Comparison of ENCODE assay signal across 17 cellular contexts in the genomic region with DNA sequence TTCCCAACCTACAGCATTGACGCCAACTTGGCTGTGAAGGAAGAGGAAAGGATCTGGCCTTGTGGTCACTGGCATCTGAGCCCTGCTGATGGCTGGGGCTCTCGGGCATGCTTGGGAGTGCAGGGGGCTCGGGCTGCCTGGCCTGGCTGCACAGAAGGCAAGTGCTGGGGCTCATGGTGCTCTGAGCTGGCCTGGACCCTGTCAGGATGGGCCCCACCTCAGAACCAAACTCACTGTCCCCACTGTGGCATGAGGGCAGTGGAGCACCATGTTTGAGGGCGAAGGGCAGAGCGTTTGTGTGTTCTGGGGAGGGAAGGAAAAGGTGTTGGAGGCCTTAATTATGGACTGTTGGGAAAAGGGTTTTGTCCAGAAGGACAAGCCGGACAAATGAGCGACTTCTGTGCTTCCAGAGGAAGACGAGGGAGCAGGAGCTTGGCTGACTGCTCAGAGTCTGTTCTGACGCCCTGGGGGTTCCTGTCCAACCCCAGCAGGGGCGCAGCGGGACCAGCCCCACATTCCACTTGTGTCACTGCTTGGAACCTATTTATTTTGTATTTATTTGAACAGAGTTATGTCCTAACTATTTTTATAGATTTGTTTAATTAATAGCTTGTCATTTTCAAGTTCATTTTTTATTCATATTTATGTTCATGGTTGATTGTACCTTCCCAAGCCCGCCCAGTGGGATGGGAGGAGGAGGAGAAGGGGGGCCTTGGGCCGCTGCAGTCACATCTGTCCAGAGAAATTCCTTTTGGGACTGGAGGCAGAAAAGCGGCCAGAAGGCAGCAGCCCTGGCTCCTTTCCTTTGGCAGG. TPM values are rescaled to one million over a fixed set of nuclear protein-coding genes. Genes with fewer than 3 reads are reported as not detected.
A peak's percentile ranks its signal among the peaks of the same experiment; 100 is the strongest.
DNase-seq lines count a peak whose midpoint lies in the region; ATAC-seq and TF ChIP-seq lines count a peak whose summit lies in the region.
"Had no signal": no experiment of that assay in that cellular context is flagged by ENCODE, and none has a peak within 500 bp of the region (broad histone marks: within the 10 kb centered on the region; RNA-seq: fewer than 3 reads in every experiment).

No MANE protein-coding gene starts in this region.

- peak overlapping the region in 1 of 2 donors; percentile 70 for H3K9ac ChIP-seq in mucosa of rectum (ENCODE audit: low read depth in 1 of 2, low read length in 2 of 2)

- H3K4me1 ChIP-seq in left ventricle myocardium inferior (peaks cover 23% of the 10 kb centered on the region), body of pancreas (peaks cover 42% of the 10 kb centered on the region), mucosa of rectum (ENCODE audit: control insufficient read depth in 2 of 2, insufficient read depth in 2 of 2, low read length in 2 of 2) (peaks cover 27 to 47% of the 10 kb centered on the region in 2 donors)

- DNase-seq in left ventricle myocardium inferior (peak; percentile 1), left ventricle myocardium superior (no peak), body of pancreas (peak in 1 of 4 donors; percentile 6), type B pancreatic cell (ENCODE audit: extremely low spot score, unreplicated experiment) (no peak), KG1 (lab: John Stamatoyannopoulos, UW) (no peak), COLO668 (lab: John Stamatoyannopoulos, UW; ENCODE audit: unreplicated experiment) (no peak)
- no peak for DNase-seq in stimulated activated CD4-positive, alpha-beta T cell treated with anti-CD3 and anti-CD28 coated beads, Interleukin-15, amount 100 ng/mL, for 24 hours
- DNase-seq: activated CD4-positive, alpha-beta T cell treated with anti-CD3 and anti-CD28 coated beads for 4 hours; activated T-cell treated with anti-CD3 and anti-CD28 coated beads, Interleukin-2, amount 50 U/mL, for 1 hour; amniotic stem cell; cortex of kidney; Kasumi-1; NCI-H1417; NCI-H345; SIG-M5 had no signal

- H3K4me1 Mint-ChIP-seq in type B pancreatic cell (ENCODE audit: unreplicated experiment) = peaks cover 7% of the 10 kb centered on the region

- H3K9me3 Mint-ChIP-seq in type B pancreatic cell = no peaks in the 10 kb centered on the region

- no peak overlapping the region for H3K4me3 ChIP-seq in left ventricle myocardium inferior
- H3K4me3 ChIP-seq in body of pancreas = no peak overlapping the region
- H3K4me3 ChIP-seq in mucosa of rectum (ENCODE audit: low read length in 2 of 2) = no peak overlapping the region

- H3K27me3 ChIP-seq in left ventricle myocardium inferior (ENCODE audit: low read depth) = no peaks in the 10 kb centered on the region
- no peaks in the 10 kb centered on the region for H3K27me3 ChIP-seq in body of pancreas
- H3K27me3 ChIP-seq in mucosa of rectum (ENCODE audit: control insufficient read depth in 2 of 2, insufficient read depth in 2 of 2, low read length in 2 of 2) = no peaks in the 10 kb centered on the region
- H3K27me3 ChIP-seq: neutrophil had no signal

- H3K9me3 ChIP-seq in left ventricle myocardium inferior (replicated peaks) (no peaks in the 10 kb centered on the region), body of pancreas (no peaks in the 10 kb centered on the region), mucosa of rectum (ENCODE audit: control insufficient read depth in 2 of 2, low read length in 2 of 2) (no peaks in the 10 kb centered on the region)
- H3K9me3 ChIP-seq: neutrophil had no signal

- H3K36me3 Mint-ChIP-seq in type B pancreatic cell = peaks cover 10% of the 10 kb centered on the region

- no peaks in the 10 kb centered on the region for H3K27me3 Mint-ChIP-seq in type B pancreatic cell

- H3K27ac Mint-ChIP-seq in type B pancreatic cell = peak overlapping the region; percentile 54

- H3K4me3 Mint-ChIP-seq in type B pancreatic cell = no peak overlapping the region

- peaks cover 60% of the 10 kb centered on the region for H3K36me3 ChIP-seq in left ventricle myocardium inferior
- peaks cover 21 to 30% of the 10 kb centered on the region in 2 donors for H3K36me3 ChIP-seq in body of pancreas (replicated peaks in 1 of 2; ENCODE audit: insufficient read depth in 1 of 2, low read depth in 2 of 2)
- peaks cover 41 to 47% of the 10 kb centered on the region in 2 donors for H3K36me3 ChIP-seq in mucosa of rectum (ENCODE audit: control insufficient read depth in 2 of 2, insufficient read depth in 2 of 2, low read length in 2 of 2)

- no peak for TF ChIP-seq POLR2A in body of pancreas (IDR thresholded peaks at IDR 0.05)

- H3K27ac ChIP-seq in left ventricle myocardium inferior (replicated peaks) (no peak overlapping the region), body of pancreas (peak overlapping the region; percentile 27 to 46 (median 38)), mucosa of rectum (ENCODE audit: low read depth in 2 of 2, low read length in 2 of 2) (peak overlapping the region; percentile 79 to 92)
- H3K27ac ChIP-seq: neutrophil had no signal

- intact Hi-C loops in left ventricle myocardium inferior (cut with micrococcal nuclease) (no loop called here), left ventricle myocardium superior (cut with micrococcal nuclease) (no loop called here), body of pancreas (cut with DNase I) (no loop called here)

- ATAC-seq in left ventricle myocardium superior = no peak
- no peak for ATAC-seq in body of pancreas

- TF ChIP-seq CTCF in left ventricle myocardium inferior (IDR thresholded peaks at IDR 0.05; ENCODE audit: borderline replicate concordance) (no peak), body of pancreas (IDR thresholded peaks at IDR 0.05) (no peak), type B pancreatic cell (conservative IDR thresholded peaks at IDR 0.05) (no peak)

- WGBS in body of pancreas, 2 donors = 70 to 88% methylated on average over 14 of the region's 14 CpGs

RNA-seq across cellular contexts. Expression of gene PTGES2, which starts 19.4 kb away (rescaled TPM):
- total RNA-seq in left ventricle myocardium inferior (141 TPM), left ventricle myocardium superior (157 TPM), body of pancreas (100 to 1,000 TPM in 1 of 2 donors, 10 to 100 TPM in 1; 55.8 to 145 TPM), type B pancreatic cell (ENCODE audit: low replicate concordance) (67.2 and 85.0 TPM in 2 replicates)

RNA-seq across cellular contexts. Expression of gene SLC25A25, which starts 40.1 kb away (rescaled TPM):
- total RNA-seq in left ventricle myocardium inferior = 5.4 TPM
- 4.8 TPM for total RNA-seq in left ventricle myocardium superior
- 10 to 100 TPM; 31.4 to 36.6 TPM for total RNA-seq in body of pancreas
- 19.1 and 39.0 TPM in 2 replicates for total RNA-seq in type B pancreatic cell (ENCODE audit: low replicate concordance)

RNA-seq across cellular contexts. Expression of gene NAIF1, which starts 41.1 kb away (rescaled TPM):
- 7.9 TPM for total RNA-seq in left ventricle myocardium inferior
- 4.7 TPM for total RNA-seq in left ventricle myocardium superior
- 1 to 10 TPM; 1.3 to 4.9 TPM for total RNA-seq in body of pancreas
- total RNA-seq in type B pancreatic cell (ENCODE audit: low replicate concordance) = 6.7 and 10.3 TPM in 2 replicates

RNA-seq across cellular contexts. Expression of gene LCN2, which starts 41.1 kb away (rescaled TPM):
- total RNA-seq in left ventricle myocardium inferior (not detected), left ventricle myocardium superior (0.32 TPM), body of pancreas (10 to 100 TPM in 1 of 2 donors, 1 to 10 TPM in 1; 4.9 to 24.6 TPM), type B pancreatic cell (ENCODE audit: low replicate concordance) (10.7 and 12.4 TPM in 2 replicates)

RNA-seq across cellular contexts. Expression of gene BBLN, which starts 51.9 kb away (rescaled TPM):
- total RNA-seq in left ventricle myocardium inferior (52.5 TPM), left ventricle myocardium superior (41.7 TPM), body of pancreas (100 to 1,000 TPM; 113 to 129 TPM), type B pancreatic cell (ENCODE audit: low replicate concordance) (108 and 150 TPM in 2 replicates)
